Comparison of ENCODE assay signal across 8 cellular contexts in genomic region chr2:129849559-129850160, GRCh38.
DNase-seq lines count a peak whose midpoint lies in the region; ATAC-seq and TF ChIP-seq lines count a peak whose summit lies in the region.

No MANE protein-coding gene starts in this region.

- POLR2A ChIA-PET in BJ (lab: Charles Lee): no interaction called here

- no peak for TF ChIP-seq EP300 in suprapubic skin (IDR thresholded peaks at IDR 0.05)

- peak overlapping the region in 1 of 5 experiments; percentile 33 for H3K27ac Mint-ChIP-seq in brain
- H3K27ac Mint-ChIP-seq in activated naive CD4-positive, alpha-beta T cell treated with anti-CD3 and anti-CD28 coated beads, Interleukin-2, amount 10 ng/mL, durations not matched to agents 7 days and 5 days: no peak overlapping the region

- no peaks in the 10 kb centered on the region for H3K9me3 ChIP-seq in suprapubic skin

- H3K4me1 Mint-ChIP-seq in brain: no peaks in the 10 kb centered on the region
- H3K4me1 Mint-ChIP-seq in activated naive CD4-positive, alpha-beta T cell treated with anti-CD3 and anti-CD28 coated beads, Interleukin-2, amount 10 ng/mL, durations not matched to agents 7 days and 5 days: no peaks in the 10 kb centered on the region

- H3K27me3 ChIP-seq in BJ (ENCODE audit: control insufficient read depth, insufficient read depth, low read length) (no peaks in the 10 kb centered on the region), suprapubic skin (no peaks in the 10 kb centered on the region)

- H3K36me3 Mint-ChIP-seq in brain: no peaks in the 10 kb centered on the region
- H3K36me3 Mint-ChIP-seq in activated naive CD4-positive, alpha-beta T cell treated with anti-CD3 and anti-CD28 coated beads, Interleukin-2, amount 10 ng/mL, durations not matched to agents 7 days and 5 days: no peaks in the 10 kb centered on the region

- CTCF ChIA-PET in BJ (lab: Yijun Ruan, JAX): interaction anchor here (0.5 to 1.5 kb wide), 5 partner anchors 11 to 1803 kb away, joined by 3 to 7 read pairs (median 4); no protein-coding TSS in a partner anchor
- CTCF ChIA-PET in activated naive CD4-positive, alpha-beta T cell treated with anti-CD3 and anti-CD28 coated beads, Interleukin-2, amount 10 ng/mL, durations not matched to agents 7 days and 5 days (lab: Charles Lee): interaction anchor here (1.6 kb wide), 1 partner anchor 26 kb away, joined by 4 read pairs; no protein-coding TSS in a partner anchor

- peaks cover 0 to 12% (median 6%) of the 10 kb centered on the region in 5 experiments for H3K9me3 Mint-ChIP-seq in brain
- no peaks in the 10 kb centered on the region for H3K9me3 Mint-ChIP-seq in activated naive CD4-positive, alpha-beta T cell treated with anti-CD3 and anti-CD28 coated beads, Interleukin-2, amount 10 ng/mL, durations not matched to agents 7 days and 5 days

- H3K4me3 ChIP-seq in BJ (ENCODE audit: low read depth, low read length) (no peak overlapping the region), suprapubic skin (no peak overlapping the region)

- H3K27ac ChIP-seq in suprapubic skin: no peak overlapping the region

- ATAC-seq in GM18858 (IDR thresholded peaks at IDR 0.05; ENCODE audit: unreplicated experiment): peak; percentile 93
- peak; percentile 88 for ATAC-seq in HG03342 (IDR thresholded peaks at IDR 0.05; ENCODE audit: unreplicated experiment)

- peak overlapping the region in 1 of 5 experiments; percentile 17 for H3K4me3 Mint-ChIP-seq in brain
- no peak overlapping the region for H3K4me3 Mint-ChIP-seq in activated naive CD4-positive, alpha-beta T cell treated with anti-CD3 and anti-CD28 coated beads, Interleukin-2, amount 10 ng/mL, durations not matched to agents 7 days and 5 days

- peak; percentile 63 for TF ChIP-seq CTCF in BJ (IDR thresholded peaks at IDR 0.05; ENCODE audit: insufficient read depth, low read depth, low read length)
- peak; percentile 66 to 77 for TF ChIP-seq CTCF in brain (conservative IDR thresholded peaks at IDR 0.05)
- TF ChIP-seq CTCF in suprapubic skin (IDR thresholded peaks at IDR 0.05): peak; percentile 53 to 59

- DNase-seq in BJ (ENCODE audit: low read depth): peak; percentile 12
- DNase-seq in NCI-H526 (lab: John Stamatoyannopoulos, UW): peak; percentile 18 to 72
- DNase-seq in iris pigment epithelial cell (ENCODE audit: low read depth): peak; percentile 75
- DNase-seq in suprapubic skin (ENCODE audit: low spot score in 2 of 2): no peak
- DNase-seq in activated naive CD4-positive, alpha-beta T cell treated with anti-CD3 and anti-CD28 coated beads, Interleukin-2, amount 10 ng/mL, durations not matched to agents 7 days and 5 days: no peak

- WGBS in suprapubic skin: 20% methylated on average over 6 of the region's 6 CpGs

- H3K36me3 ChIP-seq in BJ (ENCODE audit: control insufficient read depth, insufficient read depth, low read length): no peaks in the 10 kb centered on the region
- H3K36me3 ChIP-seq in suprapubic skin: no peaks in the 10 kb centered on the region

- H3K27me3 Mint-ChIP-seq in brain: no peaks in the 10 kb centered on the region
- H3K27me3 Mint-ChIP-seq in activated naive CD4-positive, alpha-beta T cell treated with anti-CD3 and anti-CD28 coated beads, Interleukin-2, amount 10 ng/mL, durations not matched to agents 7 days and 5 days: peaks cover 18% of the 10 kb centered on the region

- no peaks in the 10 kb centered on the region for H3K4me1 ChIP-seq in suprapubic skin

- TF ChIP-seq POLR2A in suprapubic skin (IDR thresholded peaks at IDR 0.05): no peak

Comparison
In these comparisons a context has a peak if more than half of its experiments do, and no peak if none do; other contexts are left out.
1. DNase-seq: peak in BJ (single experiment), NCI-H526 (2 of 2) and iris pigment epithelial cell (single experiment); none in suprapubic skin (0 of 2) and activated naive CD4-positive, alpha-beta T cell treated with anti-CD3 and anti-CD28 coated beads, Interleukin-2, amount 10 ng/mL, durations not matched to agents 7 days and 5 days (single experiment).
2. Peak in every context shown above with its lines, with median percentiles within 50 percentile points of each other: CTCF ChIP-seq.